Comparison of ENCODE assay signal across 1 cellular context in the genomic region with DNA sequence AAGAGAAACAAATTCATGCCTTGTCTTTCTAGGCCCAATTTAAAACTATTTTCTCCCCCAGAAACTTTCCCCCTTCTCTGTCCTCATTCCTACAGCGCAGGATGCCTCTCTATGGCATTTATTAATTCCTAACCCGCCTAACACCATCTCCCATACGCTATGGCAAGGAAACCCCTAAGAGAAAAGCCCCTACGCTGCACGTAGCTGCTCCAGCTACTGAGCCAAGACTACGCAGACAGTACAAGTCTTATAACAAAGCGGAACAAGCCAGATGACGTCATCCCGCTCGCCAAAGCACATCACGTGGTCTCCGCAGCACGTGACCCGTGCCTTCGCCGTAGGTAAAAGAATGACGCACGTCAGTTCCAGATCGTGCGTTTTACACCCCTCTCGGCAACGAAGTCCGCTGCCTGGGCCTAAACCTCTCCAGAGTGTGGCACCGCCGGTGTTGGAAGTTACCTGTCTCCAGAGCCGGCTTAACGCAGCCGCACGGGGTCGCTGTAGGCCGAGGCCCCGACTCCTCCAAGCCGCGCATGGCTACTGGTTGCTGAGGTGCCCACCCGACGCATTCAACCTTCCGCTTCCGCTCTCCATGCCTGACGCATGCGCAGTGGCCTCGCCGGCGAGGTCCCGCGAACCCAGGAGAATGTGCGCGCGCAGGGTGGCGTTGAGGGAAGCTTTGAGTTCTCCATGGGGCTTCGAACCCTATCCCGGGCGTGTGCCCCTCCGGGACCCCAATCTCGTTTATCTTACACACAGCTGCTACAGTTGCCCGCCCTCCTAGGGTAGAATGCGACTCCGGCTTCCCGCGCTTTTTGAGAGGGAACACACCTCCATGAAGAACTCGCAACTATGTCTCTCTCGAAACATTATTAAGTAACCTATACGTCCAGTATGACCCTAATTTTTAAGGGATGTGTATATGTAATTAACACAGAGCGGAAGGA.
TF ChIP-seq lines count a peak whose summit lies in the region.

A gene with protein sequence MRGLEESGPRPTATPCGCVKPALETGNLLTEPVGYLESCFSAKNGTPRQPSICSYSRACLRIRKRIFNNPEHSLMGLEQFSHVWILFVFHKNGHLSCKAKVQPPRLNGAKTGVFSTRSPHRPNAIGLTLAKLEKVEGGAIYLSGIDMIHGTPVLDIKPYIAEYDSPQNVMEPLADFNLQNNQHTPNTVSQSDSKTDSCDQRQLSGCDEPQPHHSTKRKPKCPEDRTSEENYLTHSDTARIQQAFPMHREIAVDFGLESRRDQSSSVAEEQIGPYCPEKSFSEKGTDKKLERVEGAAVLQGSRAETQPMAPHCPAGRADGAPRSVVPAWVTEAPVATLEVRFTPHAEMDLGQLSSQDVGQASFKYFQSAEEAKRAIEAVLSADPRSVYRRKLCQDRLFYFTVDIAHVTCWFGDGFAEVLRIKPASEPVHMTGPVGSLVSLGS (minus strand): TSS at position 542 of the 947 bp plus-strand sequence. CDS start 7 bp downstream, at position 535.

TF ChIP-seq in HepG2, 621 proteins besides CTCF, POLR2A, EP300 and RAD21 (continued from another document and continues in another):
- TF ChIP-seq, protein P1, sequence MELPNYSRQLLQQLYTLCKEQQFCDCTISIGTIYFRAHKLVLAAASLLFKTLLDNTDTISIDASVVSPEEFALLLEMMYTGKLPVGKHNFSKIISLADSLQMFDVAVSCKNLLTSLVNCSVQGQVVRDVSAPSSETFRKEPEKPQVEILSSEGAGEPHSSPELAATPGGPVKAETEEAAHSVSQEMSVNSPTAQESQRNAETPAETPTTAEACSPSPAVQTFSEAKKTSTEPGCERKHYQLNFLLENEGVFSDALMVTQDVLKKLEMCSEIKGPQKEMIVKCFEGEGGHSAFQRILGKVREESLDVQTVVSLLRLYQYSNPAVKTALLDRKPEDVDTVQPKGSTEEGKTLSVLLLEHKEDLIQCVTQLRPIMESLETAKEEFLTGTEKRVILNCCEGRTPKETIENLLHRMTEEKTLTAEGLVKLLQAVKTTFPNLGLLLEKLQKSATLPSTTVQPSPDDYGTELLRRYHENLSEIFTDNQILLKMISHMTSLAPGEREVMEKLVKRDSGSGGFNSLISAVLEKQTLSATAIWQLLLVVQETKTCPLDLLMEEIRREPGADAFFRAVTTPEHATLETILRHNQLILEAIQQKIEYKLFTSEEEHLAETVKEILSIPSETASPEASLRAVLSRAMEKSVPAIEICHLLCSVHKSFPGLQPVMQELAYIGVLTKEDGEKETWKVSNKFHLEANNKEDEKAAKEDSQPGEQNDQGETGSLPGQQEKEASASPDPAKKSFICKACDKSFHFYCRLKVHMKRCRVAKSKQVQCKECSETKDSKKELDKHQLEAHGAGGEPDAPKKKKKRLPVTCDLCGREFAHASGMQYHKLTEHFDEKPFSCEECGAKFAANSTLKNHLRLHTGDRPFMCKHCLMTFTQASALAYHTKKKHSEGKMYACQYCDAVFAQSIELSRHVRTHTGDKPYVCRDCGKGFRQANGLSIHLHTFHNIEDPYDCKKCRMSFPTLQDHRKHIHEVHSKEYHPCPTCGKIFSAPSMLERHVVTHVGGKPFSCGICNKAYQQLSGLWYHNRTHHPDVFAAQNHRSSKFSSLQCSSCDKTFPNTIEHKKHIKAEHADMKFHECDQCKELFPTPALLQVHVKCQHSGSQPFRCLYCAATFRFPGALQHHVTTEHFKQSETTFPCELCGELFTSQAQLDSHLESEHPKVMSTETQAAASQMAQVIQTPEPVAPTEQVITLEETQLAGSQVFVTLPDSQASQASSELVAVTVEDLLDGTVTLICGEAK (IDR thresholded peaks at IDR 0.05), result no peak
- TF ChIP-seq, protein P1 (CRISPR knock-in tag; IDR thresholded peaks at IDR 0.05), result peak; percentile 88
- TF ChIP-seq DR1 (CRISPR knock-in tag; IDR thresholded peaks at IDR 0.05), result peak; percentile 85; the same call in 1 of the 2 replicates
- 0 out of 2 replicates have a peak, but pooled peaks have one; percentile 47 for TF ChIP-seq FIP1L1 (IDR thresholded peaks at IDR 0.05; ENCODE audit: borderline replicate concordance, insufficient read depth, low read depth, low read length)
- peak; percentile 57; the same call in 1 of the 2 replicates for TF ChIP-seq ZSCAN12 (CRISPR knock-in tag; IDR thresholded peaks at IDR 0.05)
- TF ChIP-seq ZNF367 (CRISPR knock-in tag; IDR thresholded peaks at IDR 0.05; ENCODE audit: borderline replicate concordance), result peak; percentile 90; the same call in 1 of the 2 replicates
- peak; percentile 60; the same call in 1 of the 2 replicates for TF ChIP-seq MIER2 (CRISPR knock-in tag; IDR thresholded peaks at IDR 0.05)
- TF ChIP-seq JUND (CRISPR knock-in tag; IDR thresholded peaks at IDR 0.05), result peak; percentile 99
- TF ChIP-seq ZBTB33 (CRISPR knock-in tag; IDR thresholded peaks at IDR 0.05), result peak; percentile 75
- TF ChIP-seq ZIK1 (CRISPR knock-in tag; IDR thresholded peaks at IDR 0.05; ENCODE audit: borderline replicate concordance, low read depth), result peak; percentile 78; the same call in 1 of the 2 replicates
- TF ChIP-seq HBP1 (CRISPR knock-in tag; IDR thresholded peaks at IDR 0.05; ENCODE audit: low read depth), result peak; percentile 92; the same call in 1 of the 2 replicates
- no peak for TF ChIP-seq SRF (IDR thresholded peaks at IDR 0.05; ENCODE audit: low read depth, low read length)
- TF ChIP-seq, protein P2, sequence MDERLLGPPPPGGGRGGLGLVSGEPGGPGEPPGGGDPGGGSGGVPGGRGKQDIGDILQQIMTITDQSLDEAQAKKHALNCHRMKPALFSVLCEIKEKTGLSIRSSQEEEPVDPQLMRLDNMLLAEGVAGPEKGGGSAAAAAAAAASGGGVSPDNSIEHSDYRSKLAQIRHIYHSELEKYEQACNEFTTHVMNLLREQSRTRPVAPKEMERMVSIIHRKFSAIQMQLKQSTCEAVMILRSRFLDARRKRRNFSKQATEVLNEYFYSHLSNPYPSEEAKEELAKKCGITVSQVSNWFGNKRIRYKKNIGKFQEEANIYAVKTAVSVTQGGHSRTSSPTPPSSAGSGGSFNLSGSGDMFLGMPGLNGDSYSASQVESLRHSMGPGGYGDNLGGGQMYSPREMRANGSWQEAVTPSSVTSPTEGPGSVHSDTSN (CRISPR knock-in tag; IDR thresholded peaks at IDR 0.05), result no peak
- TF ChIP-seq ZNF282 (IDR thresholded peaks at IDR 0.05; ENCODE audit: partially characterized antibody), result no peak
- no peak for TF ChIP-seq ZSCAN30 (CRISPR knock-in tag; IDR thresholded peaks at IDR 0.05)
- 0 out of 2 replicates have a peak, but pooled peaks have one; percentile 20 for TF ChIP-seq MLX (CRISPR knock-in tag; IDR thresholded peaks at IDR 0.05)
- TF ChIP-seq, protein P3, sequence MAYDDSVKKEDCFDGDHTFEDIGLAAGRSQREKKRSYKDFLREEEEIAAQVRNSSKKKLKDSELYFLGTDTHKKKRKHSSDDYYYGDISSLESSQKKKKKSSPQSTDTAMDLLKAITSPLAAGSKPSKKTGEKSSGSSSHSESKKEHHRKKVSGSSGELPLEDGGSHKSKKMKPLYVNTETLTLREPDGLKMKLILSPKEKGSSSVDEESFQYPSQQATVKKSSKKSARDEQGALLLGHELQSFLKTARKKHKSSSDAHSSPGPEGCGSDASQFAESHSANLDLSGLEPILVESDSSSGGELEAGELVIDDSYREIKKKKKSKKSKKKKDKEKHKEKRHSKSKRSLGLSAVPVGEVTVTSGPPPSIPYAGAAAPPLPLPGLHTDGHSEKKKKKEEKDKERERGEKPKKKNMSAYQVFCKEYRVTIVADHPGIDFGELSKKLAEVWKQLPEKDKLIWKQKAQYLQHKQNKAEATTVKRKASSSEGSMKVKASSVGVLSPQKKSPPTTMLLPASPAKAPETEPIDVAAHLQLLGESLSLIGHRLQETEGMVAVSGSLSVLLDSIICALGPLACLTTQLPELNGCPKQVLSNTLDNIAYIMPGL (CRISPR knock-in tag; IDR thresholded peaks at IDR 0.05; ENCODE audit: borderline replicate concordance in 1 of 2, low read depth in 1 of 2), result peak; percentile 87 to 96; a peak in 3 of 4 replicates
- peak; percentile 96 for TF ChIP-seq ZNF607 (CRISPR knock-in tag; IDR thresholded peaks at IDR 0.05; ENCODE audit: borderline replicate concordance)
- no peak; the same call in 1 of the 2 replicates for TF ChIP-seq MYNN (CRISPR knock-in tag; IDR thresholded peaks at IDR 0.05; ENCODE audit: low read depth)
- 0 out of 2 replicates have a peak, but pooled peaks have one; percentile 71 for TF ChIP-seq GATA4 (IDR thresholded peaks at IDR 0.05; ENCODE audit: borderline replicate concordance, low read depth)
- TF ChIP-seq, protein P4, sequence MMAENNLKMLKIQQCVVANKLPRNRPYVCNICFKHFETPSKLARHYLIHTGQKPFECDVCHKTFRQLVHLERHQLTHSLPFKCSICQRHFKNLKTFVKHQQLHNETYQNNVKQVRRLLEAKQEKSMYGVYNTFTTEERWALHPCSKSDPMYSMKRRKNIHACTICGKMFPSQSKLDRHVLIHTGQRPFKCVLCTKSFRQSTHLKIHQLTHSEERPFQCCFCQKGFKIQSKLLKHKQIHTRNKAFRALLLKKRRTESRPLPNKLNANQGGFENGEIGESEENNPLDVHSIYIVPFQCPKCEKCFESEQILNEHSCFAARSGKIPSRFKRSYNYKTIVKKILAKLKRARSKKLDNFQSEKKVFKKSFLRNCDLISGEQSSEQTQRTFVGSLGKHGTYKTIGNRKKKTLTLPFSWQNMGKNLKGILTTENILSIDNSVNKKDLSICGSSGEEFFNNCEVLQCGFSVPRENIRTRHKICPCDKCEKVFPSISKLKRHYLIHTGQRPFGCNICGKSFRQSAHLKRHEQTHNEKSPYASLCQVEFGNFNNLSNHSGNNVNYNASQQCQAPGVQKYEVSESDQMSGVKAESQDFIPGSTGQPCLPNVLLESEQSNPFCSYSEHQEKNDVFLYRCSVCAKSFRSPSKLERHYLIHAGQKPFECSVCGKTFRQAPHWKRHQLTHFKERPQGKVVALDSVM (CRISPR knock-in tag; IDR thresholded peaks at IDR 0.05), result no peak
- TF ChIP-seq HDAC2 (CRISPR knock-in tag; IDR thresholded peaks at IDR 0.05), result peak; percentile 97
- peak; percentile 33 for TF ChIP-seq SKI (IDR thresholded peaks at IDR 0.05; ENCODE audit: partially characterized antibody)
- peak; percentile 87 for TF ChIP-seq MTERF4 (CRISPR knock-in tag; IDR thresholded peaks at IDR 0.05)
- TF ChIP-seq ZNF883 (CRISPR knock-in tag; IDR thresholded peaks at IDR 0.05; ENCODE audit: not compliant biosample characterization), result peak; percentile 93
- TF ChIP-seq CHCHD3 (CRISPR knock-in tag; IDR thresholded peaks at IDR 0.05), result no peak
- no peak for TF ChIP-seq HDAC6 (IDR thresholded peaks at IDR 0.05; ENCODE audit: low read depth, low read length)
- no peak for TF ChIP-seq PCBP2 (optimal IDR thresholded peaks at IDR 0.05; ENCODE audit: low read depth, low read length, poor library complexity, severe bottlenecking)
